In the genomic region with DNA sequence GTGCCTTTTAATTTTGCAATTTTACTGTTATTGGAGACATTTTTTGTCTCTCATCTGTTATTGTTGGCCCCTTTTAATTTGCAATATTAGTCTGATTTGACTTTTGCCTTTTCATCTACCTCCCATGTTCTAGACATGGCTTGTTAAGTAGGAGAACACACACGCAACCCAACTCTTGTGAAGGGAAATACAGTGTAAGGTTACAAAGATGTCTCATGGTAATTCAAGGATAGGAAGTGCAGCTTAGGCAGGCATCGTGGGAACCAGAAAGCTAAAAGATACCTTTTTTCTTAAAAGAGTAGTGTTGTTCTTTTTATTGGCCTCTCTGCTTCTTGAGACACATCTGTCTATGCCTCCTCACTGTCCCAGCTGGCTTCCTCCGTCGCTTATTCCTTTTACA, we compare ENCODE assay signal across 1 cellular context.
TF ChIP-seq lines count a peak whose summit lies in the region.

No MANE protein-coding gene starts in this region.

TF ChIP-seq in GM23338, 12 proteins besides CTCF, POLR2A, EP300 and RAD21 (continued from another document):
- TF ChIP-seq STAT1 (IDR thresholded peaks at IDR 0.05; ENCODE audit: unreplicated experiment) (no peak), ZNF331 (CRISPR knock-in tag; IDR thresholded peaks at IDR 0.05; ENCODE audit: low read depth) (no peak)
